Comparison of ENCODE assay signal across 17 cellular contexts in the genomic region with DNA sequence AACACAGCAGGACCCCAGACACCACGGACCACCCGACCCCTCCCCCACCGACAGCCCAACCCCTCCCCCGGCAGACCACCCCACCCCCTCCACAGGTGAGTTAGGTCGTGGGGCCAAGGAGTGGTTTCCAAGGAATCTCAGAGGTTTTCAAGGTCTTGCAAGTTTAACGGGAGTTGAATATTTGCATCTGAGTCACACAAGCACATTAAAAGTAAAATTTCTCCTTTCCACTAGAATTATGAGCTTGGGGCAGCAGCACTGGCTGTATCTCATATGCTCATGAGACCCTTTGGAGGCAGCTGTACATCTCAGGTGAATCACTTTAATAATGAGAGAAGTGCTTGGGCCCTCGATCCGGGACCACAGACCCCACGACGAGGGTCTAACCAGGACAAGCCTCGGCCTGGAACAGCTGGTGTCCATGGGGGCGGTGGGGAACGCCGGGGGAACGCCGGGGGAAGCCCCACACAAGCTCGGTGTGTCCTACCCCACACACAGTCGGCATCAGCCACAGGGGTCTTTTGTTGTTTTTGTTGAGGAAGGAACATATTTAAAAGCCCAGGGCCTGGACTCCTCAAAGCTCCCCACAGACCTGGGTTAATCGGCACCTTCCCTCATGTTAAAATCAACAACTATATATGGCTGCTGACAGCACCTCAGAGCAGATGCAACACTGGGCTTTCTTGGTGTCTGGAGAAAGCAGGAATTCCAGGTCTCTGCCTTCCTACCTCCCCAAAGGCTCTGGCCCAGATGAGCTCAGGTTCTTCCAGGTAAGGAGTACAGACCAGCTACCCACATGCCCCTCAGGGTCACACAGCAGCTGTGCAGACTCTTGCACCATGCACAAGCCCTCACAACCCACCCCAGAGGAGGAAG.
DNase-seq lines count a peak whose midpoint lies in the region; TF ChIP-seq lines count a peak whose summit lies in the region.
"Had no signal": no experiment of that assay in that cellular context is flagged by ENCODE, and none has a peak within 500 bp of the region (broad histone marks: within the 10 kb centered on the region; RNA-seq: fewer than 3 reads in every experiment).

No MANE protein-coding gene starts in this region.

- H3K36me3 Mint-ChIP-seq in progenitor cell of endocrine pancreas (ENCODE audit: insufficient read depth) (peaks cover 9% of the 10 kb centered on the region), endothelial cell (ENCODE audit: low read depth, unreplicated experiment) (peaks cover 9% of the 10 kb centered on the region)
- H3K36me3 Mint-ChIP-seq: CD8-positive, alpha-beta T cell had no signal

- TF ChIP-seq CTCF in progenitor cell of endocrine pancreas (IDR thresholded peaks at IDR 0.05; ENCODE audit: unreplicated experiment), result no peak
- TF ChIP-seq CTCF in GM20000 (IDR thresholded peaks at IDR 0.05; ENCODE audit: extremely low read depth, missing control alignments), result no peak
- TF ChIP-seq CTCF in endothelial cell (IDR thresholded peaks at IDR 0.05; ENCODE audit: unreplicated experiment), result no peak

- peak overlapping the region; percentile 56 for H3K27ac Mint-ChIP-seq in progenitor cell of endocrine pancreas
- H3K27ac Mint-ChIP-seq in endothelial cell (ENCODE audit: unreplicated experiment), result no peak overlapping the region
- H3K27ac Mint-ChIP-seq: CD8-positive, alpha-beta T cell had no signal

- no peak overlapping the region for H3K4me3 ChIP-seq in BLaER1 treated with 17β-estradiol and CSF1 and Interleukin-3, amounts not matched to agents 10 nM and 100 nM
- no peak overlapping the region for H3K4me3 ChIP-seq in HUES64 (ENCODE audit: low read length)

- H3K4me1 Mint-ChIP-seq in progenitor cell of endocrine pancreas (ENCODE audit: low read depth), result peaks cover 50% of the 10 kb centered on the region
- H3K4me1 Mint-ChIP-seq in endothelial cell (ENCODE audit: unreplicated experiment), result peaks cover 35% of the 10 kb centered on the region

- 85% methylated on average over 12 of the region's 19 CpGs for WGBS in HUES64

- no peaks in the 10 kb centered on the region for H3K27me3 Mint-ChIP-seq in progenitor cell of endocrine pancreas
- H3K27me3 Mint-ChIP-seq in endothelial cell (ENCODE audit: unreplicated experiment), result peaks cover 14% of the 10 kb centered on the region

- H3K4me2 ChIP-seq in BLaER1 treated with 17β-estradiol and CSF1 and Interleukin-3, amounts not matched to agents 10 nM and 100 nM, result peak overlapping the region in 8 of 11 experiments; percentile 33 to 91 (median 72); a peak in 15 of 22 replicates

- H3K4me3 Mint-ChIP-seq in progenitor cell of endocrine pancreas (ENCODE audit: low read depth) (no peak overlapping the region), endothelial cell (ENCODE audit: unreplicated experiment) (no peak overlapping the region)
- H3K4me3 Mint-ChIP-seq: CD8-positive, alpha-beta T cell; H9; T-helper 17 cell had no signal

- 0 out of 22 replicates have a peak overlapping the region, but pooled peaks of 1 of the 11 experiments have one; percentile 5 for H3K9ac ChIP-seq in BLaER1 treated with 17β-estradiol and CSF1 and Interleukin-3, amounts not matched to agents 10 nM and 100 nM
- H3K9ac ChIP-seq in HUES64 (ENCODE audit: low read depth, low read length), result no peak overlapping the region

- peaks cover 0 to 14% (median 0%) of the 10 kb centered on the region in 11 experiments; a peak in 2 of 22 replicates for H3K27me3 ChIP-seq in BLaER1 treated with 17β-estradiol and CSF1 and Interleukin-3, amounts not matched to agents 10 nM and 100 nM
- no peaks in the 10 kb centered on the region for H3K27me3 ChIP-seq in HUES64 (ENCODE audit: insufficient read depth, low read length)
- H3K27me3 ChIP-seq: BE2C had no signal

- peaks cover 0 to 5% (median 2%) of the 10 kb centered on the region in 11 experiments; a peak in 11 of 22 replicates for H3K36me3 ChIP-seq in BLaER1 treated with 17β-estradiol and CSF1 and Interleukin-3, amounts not matched to agents 10 nM and 100 nM
- no peaks in the 10 kb centered on the region for H3K36me3 ChIP-seq in HUES64 (ENCODE audit: insufficient read depth, low read length)
- H3K36me3 ChIP-seq: BE2C had no signal

- H3K4me1 ChIP-seq in BLaER1 treated with 17β-estradiol and CSF1 and Interleukin-3, amounts not matched to agents 10 nM and 100 nM, result peaks cover 8 to 85% (median 74%) of the 10 kb centered on the region in 10 experiments; a peak in 17 of 20 replicates
- peaks cover 20% of the 10 kb centered on the region for H3K4me1 ChIP-seq in HUES64 (ENCODE audit: insufficient read depth, low read length)

- peaks cover 7 to 15% (median 11%) of the 10 kb centered on the region in 11 experiments for H3K9me3 ChIP-seq in BLaER1 treated with 17β-estradiol and CSF1 and Interleukin-3, amounts not matched to agents 10 nM and 100 nM (replicated peaks in 1 of 11)
- peaks cover 4% of the 10 kb centered on the region for H3K9me3 ChIP-seq in HUES64 (ENCODE audit: insufficient read depth, low read depth, low read length)
- H3K9me3 ChIP-seq: BE2C had no signal

- peaks cover 13% of the 10 kb centered on the region for H3K9me3 Mint-ChIP-seq in progenitor cell of endocrine pancreas (ENCODE audit: low read depth)
- H3K9me3 Mint-ChIP-seq in endothelial cell (ENCODE audit: unreplicated experiment), result no peaks in the 10 kb centered on the region

- DNase-seq in ecto neural progenitor cell (ENCODE audit: low spot score) (peak; percentile 39), progenitor cell of endocrine pancreas (ENCODE audit: low spot score, unreplicated experiment) (no peak), NCI-H2107 (lab: John Stamatoyannopoulos, UW) (no peak), GM20000 (ENCODE audit: low spot score) (no peak), endothelial cell (ENCODE audit: low spot score) (no peak), HCEC 1CT (no peak)
- DNase-seq: 8988T; BE2C; CD8-positive, alpha-beta T cell; H9; KG1; NCI-H1417 treated with DMSO at 0.1 percent for 48 hours; NCI-H2029 treated with DMSO at 0.1 percent for 48 hours; NCI-H510A; T-helper 17 cell had no signal

- no peak overlapping the region for H3K27ac ChIP-seq in BLaER1 treated with 17β-estradiol and CSF1 and Interleukin-3, amounts not matched to agents 10 nM and 100 nM
- H3K27ac ChIP-seq in HUES64 (ENCODE audit: low read depth, low read length), result 0 out of 2 replicates have a peak overlapping the region, but pooled peaks have one; percentile 38

- peaks cover 0 to 69% (median 31%) of the 10 kb centered on the region in 11 experiments; a peak in 14 of 22 replicates for H4K20me1 ChIP-seq in BLaER1 treated with 17β-estradiol and CSF1 and Interleukin-3, amounts not matched to agents 10 nM and 100 nM
